In genomic region chr13:84980571-84980970, GRCh38 we compare ENCODE assay signal across 20 cellular contexts.
DNase-seq lines count a peak whose midpoint lies in the region; ATAC-seq and TF ChIP-seq lines count a peak whose summit lies in the region.
"Had no signal": no experiment of that assay in that cellular context is flagged by ENCODE, and none has a peak within 500 bp of the region (broad histone marks: within the 10 kb centered on the region; RNA-seq: fewer than 3 reads in every experiment).

No MANE protein-coding gene starts in this region.

- H2AFZ ChIP-seq in OCI-LY7 (ENCODE audit: low read length), result peak overlapping the region; percentile 93

- peak overlapping the region; percentile 44 for H3K4me2 ChIP-seq in OCI-LY7 (ENCODE audit: low read length)
- H3K4me2 ChIP-seq: BLaER1 had no signal

- BruUV-seq in OCI-LY7 (replicated peaks; lab: Mats Ljungman, UMichigan) (no TSS peak), A673 (replicated peaks; lab: Mats Ljungman, UMichigan) (no TSS peak)

- H3K27me3 Mint-ChIP-seq in naive B cell, result no peaks in the 10 kb centered on the region
- H3K27me3 Mint-ChIP-seq: B cell; CD4-positive, CD25-positive, alpha-beta regulatory T cell had no signal

- CTCF ChIA-PET in OCI-LY7 (lab: Charles Lee; ENCODE audit: unreplicated experiment), result no interaction called here
- CTCF ChIA-PET in A673 (lab: Charles Lee), result no interaction called here

- H3K9me3 Mint-ChIP-seq in naive B cell, result no peaks in the 10 kb centered on the region
- H3K9me3 Mint-ChIP-seq: CD8-positive, alpha-beta T cell; HFFc6 had no signal

- H3K9me3 ChIP-seq in OCI-LY7 (ENCODE audit: low read length) (peaks cover 40% of the 10 kb centered on the region; the same call in 1 of the 2 replicates), A673 (ENCODE audit: low read depth, low read length, poor library complexity, severe bottlenecking) (no peaks in the 10 kb centered on the region)
- H3K9me3 ChIP-seq: BLaER1, Caco-2, HAP-1 had no signal

- no peaks in the 10 kb centered on the region for H3K9me2 ChIP-seq in OCI-LY7 (ENCODE audit: insufficient read depth, low read length)

- peaks cover 42% of the 10 kb centered on the region for H3K4me1 ChIP-seq in OCI-LY7 (ENCODE audit: insufficient read depth, low read length, poor library complexity, severe bottlenecking)
- peaks cover 7% of the 10 kb centered on the region for H3K4me1 ChIP-seq in A673 (ENCODE audit: insufficient read depth, low read length, poor library complexity, severe bottlenecking)
- H3K4me1 ChIP-seq: BLaER1, Caco-2 had no signal

- H3K36me3 Mint-ChIP-seq in naive B cell, result no peaks in the 10 kb centered on the region
- H3K36me3 Mint-ChIP-seq: CD4-positive, CD25-positive, alpha-beta regulatory T cell; CD8-positive, alpha-beta T cell had no signal

- H3K4me3 ChIP-seq in OCI-LY7 (ENCODE audit: low read depth, low read length, poor library complexity, severe bottlenecking) (peak overlapping the region; percentile 30), A673 (ENCODE audit: low read depth, low read length, poor library complexity, severe bottlenecking) (no peak overlapping the region)
- H3K4me3 ChIP-seq: BLaER1, GM12878, HAP-1 had no signal

- peaks cover 25% of the 10 kb centered on the region for H3K36me3 ChIP-seq in OCI-LY7 (ENCODE audit: insufficient read depth, low read length)
- no peaks in the 10 kb centered on the region for H3K36me3 ChIP-seq in A673 (ENCODE audit: insufficient read depth, low read length, poor library complexity, severe bottlenecking)
- H3K36me3 ChIP-seq: BLaER1, HAP-1 had no signal

- ATAC-seq in naive B cell (ENCODE audit: low read depth in 2 of 2), result peak in 1 of 2 donors; percentile 84
- ATAC-seq in GM18511 (IDR thresholded peaks at IDR 0.05; ENCODE audit: unreplicated experiment), result no peak
- ATAC-seq: CD8-positive, alpha-beta T cell; GM12878 had no signal

- intact Hi-C loops in OCI-LY7 (cut with micrococcal nuclease; ENCODE audit: unreplicated experiment), result loop anchor here (5.0 kb wide), 1 partner anchor 402 kb away; no protein-coding TSS in a partner anchor
- intact Hi-C loops in A673 (cut with micrococcal nuclease; ENCODE audit: unreplicated experiment), result loop anchor here (5.0 kb wide), 1 partner anchor 318 kb away; no protein-coding TSS in a partner anchor

- TF ChIP-seq CTCF in OCI-LY7 (conservative IDR thresholded peaks at IDR 0.05; ENCODE audit: low read length), result no peak
- TF ChIP-seq CTCF in A673 (conservative IDR thresholded peaks at IDR 0.05; ENCODE audit: low read depth, low read length), result no peak

- H3K79me2 ChIP-seq in OCI-LY7 (ENCODE audit: insufficient read depth, low read depth, low read length), result no peaks in the 10 kb centered on the region

- H3K27ac ChIP-seq in OCI-LY7 (ENCODE audit: low read depth, low read length, poor library complexity, severe bottlenecking) (peak overlapping the region; percentile 69), A673 (ENCODE audit: low read depth, low read length, poor library complexity, severe bottlenecking) (no peak overlapping the region)
- H3K27ac ChIP-seq: BLaER1, C4-2B had no signal

- H3K4me3 Mint-ChIP-seq in naive B cell, result peak overlapping the region in 1 of 8 donors; percentile 48
- H3K4me3 Mint-ChIP-seq: B cell; CD4-positive, CD25-positive, alpha-beta regulatory T cell; CD8-positive, alpha-beta T cell; HFFc6 had no signal

- peak overlapping the region in 2 of 6 donors; percentile 2 to 84 for H3K27ac Mint-ChIP-seq in naive B cell
- H3K27ac Mint-ChIP-seq: B cell; CD4-positive, CD25-positive, alpha-beta regulatory T cell; CD8-positive, alpha-beta T cell; HFFc6 had no signal

- no peaks in the 10 kb centered on the region for H4K20me1 ChIP-seq in OCI-LY7 (ENCODE audit: insufficient read depth, low read length)
- H4K20me1 ChIP-seq: BLaER1 had no signal

- DNase-seq in NAMALWA (ENCODE audit: low spot score) (peak; percentile 67), OCI-LY7 (ENCODE audit: low spot score) (peak; percentile 81), naive B cell (peak; percentile 27), dermis blood vessel endothelial cell (no peak), A673 (ENCODE audit: low spot score) (no peak)
- DNase-seq: Caco-2; CD4-positive, CD25-positive, alpha-beta regulatory T cell; CD8-positive, alpha-beta T cell; DMS153; DND-41; EL; GDM1; GOT3; HFFc6 had no signal

- H3K27me3 ChIP-seq in A673 (replicated peaks; ENCODE audit: insufficient read depth, low read depth, low read length, poor library complexity), result no peaks in the 10 kb centered on the region
- H3K27me3 ChIP-seq: BLaER1 had no signal

- POLR2A ChIA-PET in OCI-LY7 (lab: Charles Lee), result interaction anchor here (0.7 to 3.1 kb wide), 8 partner anchors 10 to 767 kb away, joined by 3 to 20 read pairs (median 4); no protein-coding TSS in a partner anchor
- POLR2A ChIA-PET in A673 (lab: Charles Lee; ENCODE audit: low non-redundant PET), result no interaction called here

- peaks cover 0 to 22% (median 20%) of the 10 kb centered on the region in 3 donors for H3K4me1 Mint-ChIP-seq in naive B cell
- H3K4me1 Mint-ChIP-seq: CD4-positive, CD25-positive, alpha-beta regulatory T cell had no signal

Comparison
In these comparisons a context has a peak if more than half of its experiments do, and no peak if none do; other contexts are left out.
1. DNase-seq: peak in NAMALWA (single experiment), OCI-LY7 (single experiment) and naive B cell (single experiment); none in dermis blood vessel endothelial cell (single experiment) and A673 (single experiment).